21 cellular contexts compared by ENCODE assay signal in genomic region chr10:35232509-35232908, GRCh38.
"Had no signal": no experiment of that assay in that cellular context is flagged by ENCODE, and none has a peak within 500 bp of the region (broad histone marks: within the 10 kb centered on the region; RNA-seq: fewer than 3 reads in every experiment).

No MANE protein-coding gene starts in this region.

- H3K4me1 ChIP-seq: esophagus squamous epithelium, left lung, lower lobe of right lung, right atrium auricular region, spleen had no signal

- H3K4me3 ChIP-seq: esophagus squamous epithelium, left lung, lower lobe of right lung, right atrium auricular region, spleen, thoracic aorta had no signal

- H3K27ac ChIP-seq: brain microvascular endothelial cell, esophagus squamous epithelium, left lung, lower lobe of right lung, right atrium auricular region, spleen, thoracic aorta, VCaP had no signal

- ATAC-seq: left lung; lower lobe of right lung; natural killer cell treated with Interleukin-12 subunit alpha and Interleukin-12 subunit beta and Interleukin-15 and Interleukin-18, amount 100 ng/mL, for 72 hours; stimulated activated naive CD8-positive, alpha-beta T cell treated with anti-CD3 and anti-CD28 coated beads, Interleukin-15, Interleukin-2, amounts not matched to agents 100 U/mL and 50 U/mL, for 24 hours had no signal

- DNase-seq: activated CD4-positive, alpha-beta T cell treated with anti-CD3 and anti-CD28 coated beads for 4 hours; activated CD4-positive, alpha-beta T cell treated with anti-CD3 and anti-CD28 coated beads, Interleukin-2, amount 50 U/mL, for 4 hours; activated effector memory CD4-positive, alpha-beta T cell treated with anti-CD3 and anti-CD28 coated beads, Interleukin-2, amount 50 U/mL, for 16 hours; activated naive CD4-positive, alpha-beta T cell treated with anti-CD3 and anti-CD28 coated beads, Interleukin-2, amount 10 ng/mL, durations not matched to agents 7 days and 5 days; activated naive CD8-positive, alpha-beta T cell treated with anti-CD3 and anti-CD28 coated beads, Interleukin-2, amount 10 ng/mL, durations not matched to agents 7 days and 5 days; brain microvascular endothelial cell; caudate nucleus; esophagus squamous epithelium; glutamatergic neuron; left lung; lower lobe of right lung; mesenchymal stem cell; spleen; stimulated activated CD4-positive, alpha-beta T cell treated with anti-CD3 and anti-CD28 coated beads, Interleukin-4, amount 100 ng/mL, for 1 hour; stimulated activated naive CD8-positive, alpha-beta T cell treated with anti-CD3 and anti-CD28 coated beads, Interleukin-15, Interleukin-2, amounts not matched to agents 100 U/mL and 50 U/mL, for 24 hours; T-helper 9 cell; trophoblast cell had no signal

- H3K27me3 ChIP-seq: brain microvascular endothelial cell, esophagus squamous epithelium, left lung, right atrium auricular region, spleen had no signal

- H3K36me3 ChIP-seq: brain microvascular endothelial cell, esophagus squamous epithelium, left lung, lower lobe of right lung, right atrium auricular region, spleen, thoracic aorta had no signal

- H3K9me3 ChIP-seq: esophagus squamous epithelium, left lung, lower lobe of right lung, right atrium auricular region, spleen, thoracic aorta had no signal
